ENCODE assay signal across 1 cellular context in the genomic region with DNA sequence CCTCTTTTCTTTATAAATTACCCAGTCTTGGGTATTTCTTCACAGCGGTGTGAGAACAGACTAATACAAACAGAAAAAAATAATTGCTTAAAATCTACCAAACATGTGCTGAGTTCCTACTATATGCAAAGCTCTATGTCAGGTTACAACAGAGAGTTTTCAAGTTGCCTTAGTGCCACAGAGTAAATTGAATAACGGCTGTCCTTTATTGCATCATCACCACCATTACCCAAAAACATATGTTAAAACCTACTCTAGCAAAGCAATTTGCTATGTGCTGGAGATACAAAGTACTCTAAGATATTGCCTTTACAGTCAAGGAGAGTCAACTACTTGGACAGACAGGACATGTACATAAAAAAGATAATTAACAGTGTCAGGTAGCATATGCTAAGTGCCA.
TF ChIP-seq lines count a peak whose summit lies in the region.

No MANE protein-coding gene starts in this region.

TF ChIP-seq in HepG2, 621 proteins besides CTCF, POLR2A, EP300 and RAD21 (continued from another document):
- TF ChIP-seq, protein P1, sequence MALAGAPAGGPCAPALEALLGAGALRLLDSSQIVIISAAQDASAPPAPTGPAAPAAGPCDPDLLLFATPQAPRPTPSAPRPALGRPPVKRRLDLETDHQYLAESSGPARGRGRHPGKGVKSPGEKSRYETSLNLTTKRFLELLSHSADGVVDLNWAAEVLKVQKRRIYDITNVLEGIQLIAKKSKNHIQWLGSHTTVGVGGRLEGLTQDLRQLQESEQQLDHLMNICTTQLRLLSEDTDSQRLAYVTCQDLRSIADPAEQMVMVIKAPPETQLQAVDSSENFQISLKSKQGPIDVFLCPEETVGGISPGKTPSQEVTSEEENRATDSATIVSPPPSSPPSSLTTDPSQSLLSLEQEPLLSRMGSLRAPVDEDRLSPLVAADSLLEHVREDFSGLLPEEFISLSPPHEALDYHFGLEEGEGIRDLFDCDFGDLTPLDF (CRISPR knock-in tag; IDR thresholded peaks at IDR 0.05), result no peak
- TF ChIP-seq ZIK1 (CRISPR knock-in tag; IDR thresholded peaks at IDR 0.05; ENCODE audit: borderline replicate concordance, low read depth), result no peak
- no peak for TF ChIP-seq SSRP1 (CRISPR knock-in tag; IDR thresholded peaks at IDR 0.05)
- TF ChIP-seq, protein P2, sequence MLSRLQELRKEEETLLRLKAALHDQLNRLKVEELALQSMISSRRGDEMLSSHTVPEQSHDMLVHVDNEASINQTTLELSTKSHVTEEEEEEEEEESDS (CRISPR knock-in tag; IDR thresholded peaks at IDR 0.05; ENCODE audit: borderline replicate concordance), result no peak
- TF ChIP-seq ZNF124 (CRISPR knock-in tag; IDR thresholded peaks at IDR 0.05), result no peak
- no peak for TF ChIP-seq YEATS4 (CRISPR knock-in tag; IDR thresholded peaks at IDR 0.05; ENCODE audit: borderline replicate concordance)
- TF ChIP-seq SIX1 (CRISPR knock-in tag; IDR thresholded peaks at IDR 0.05; ENCODE audit: borderline replicate concordance), result no peak
- TF ChIP-seq ZNF792 (CRISPR knock-in tag; IDR thresholded peaks at IDR 0.05), result no peak
- no peak for TF ChIP-seq ETS1 (CRISPR knock-in tag; IDR thresholded peaks at IDR 0.05)
- no peak for TF ChIP-seq NFYC (CRISPR knock-in tag; IDR thresholded peaks at IDR 0.05)
- no peak for TF ChIP-seq ZSCAN30 (CRISPR knock-in tag; IDR thresholded peaks at IDR 0.05)
- TF ChIP-seq ZNF569 (CRISPR knock-in tag; IDR thresholded peaks at IDR 0.05; ENCODE audit: borderline replicate concordance), result no peak
- 0 out of 2 replicates have a peak, but pooled peaks have one; percentile 6 for TF ChIP-seq ATF7 (IDR thresholded peaks at IDR 0.05)
- TF ChIP-seq ATF7 (CRISPR knock-in tag; IDR thresholded peaks at IDR 0.05), result no peak
